ENCODE assay signal across 28 cellular contexts in the genomic region with DNA sequence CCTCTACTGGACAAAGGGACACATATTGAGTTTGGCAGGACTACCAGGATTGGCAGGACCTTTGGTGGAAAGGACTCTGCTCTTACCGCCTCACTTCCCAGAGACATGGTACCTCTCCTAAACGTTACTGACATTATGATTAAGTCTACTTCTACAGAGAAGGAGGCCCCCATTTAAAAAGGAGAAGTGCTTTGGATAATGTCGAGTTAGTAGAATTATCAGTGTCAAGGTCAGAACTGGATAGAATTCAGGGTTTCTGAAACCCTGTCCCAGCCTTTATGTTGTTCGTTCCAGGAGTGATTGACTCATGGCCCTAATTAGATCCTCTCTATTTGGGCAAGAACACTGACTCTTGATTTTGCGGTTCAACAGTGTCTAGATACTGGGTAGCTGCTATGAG. TPM values are rescaled to one million over a fixed set of nuclear protein-coding genes. Genes with fewer than 3 reads are reported as not detected.
"Had no signal": no experiment of that assay in that cellular context is flagged by ENCODE, and none has a peak within 500 bp of the region (broad histone marks: within the 10 kb centered on the region; RNA-seq: fewer than 3 reads in every experiment).

No MANE protein-coding gene starts in this region.

- H3K27ac ChIP-seq: stomach, suprapubic skin, testis, thoracic aorta, thyroid gland, tibial artery, tibial nerve, transverse colon, upper lobe of left lung, upper lobe of right lung, uterus, vagina had no signal

- H3K4me1 ChIP-seq: stomach, suprapubic skin, testis, tibial artery, tibial nerve, transverse colon, upper lobe of right lung, uterus, vagina had no signal

- H3K27me3 ChIP-seq: stomach, suprapubic skin, testis, thyroid gland, tibial artery, tibial nerve, transverse colon, upper lobe of left lung, upper lobe of right lung, uterus, vagina had no signal

- H3K9me3 ChIP-seq: stomach, suprapubic skin, testis, thoracic aorta, thyroid gland, tibial artery, tibial nerve, transverse colon, upper lobe of left lung, upper lobe of right lung, uterus, vagina had no signal

- H3K4me3 ChIP-seq: stomach, suprapubic skin, testis, thoracic aorta, thyroid gland, tibial artery, tibial nerve, transverse colon, upper lobe of left lung, upper lobe of right lung, uterus, vagina had no signal

- ATAC-seq: stimulated activated effector memory CD8-positive, alpha-beta T cell treated with anti-CD3 and anti-CD28 coated beads, Interleukin-12 subunit alpha, Interleukin-12 subunit beta, amount 100 ng/mL, for 72 hours; stimulated activated memory B cell treated with anti-CD40 and anti-IgM and Interleukin-4, amounts not matched to agents 10 μg/mL and 1 μg/mL and 100 μg/mL, for 72 hours; stimulated activated naive B cell treated with anti-CD40 and anti-IgM and Interleukin-4, amounts not matched to agents 10 μg/mL and 1 μg/mL and 100 μg/mL, for 72 hours; stimulated activated naive CD8-positive, alpha-beta T cell treated with anti-CD3 and anti-CD28 coated beads, Interleukin-15, amount 100 ng/mL, for 72 hours; stimulated activated naive CD8-positive, alpha-beta T cell treated with anti-CD3 and anti-CD28 coated beads, Interleukin-15, Interleukin-2, amounts not matched to agents 100 U/mL and 50 U/mL, for 24 hours had no signal

- H3K36me3 ChIP-seq: stomach, suprapubic skin, thoracic aorta, thyroid gland, tibial artery, tibial nerve, transverse colon, upper lobe of left lung, upper lobe of right lung, uterus, vagina had no signal

- DNase-seq: stimulated activated CD4-positive, alpha-beta T cell treated with anti-CD3 and anti-CD28 coated beads, Interleukin-2, amount 100 ng/mL, for 48 hours; stimulated activated CD4-positive, alpha-beta T cell treated with anti-CD3 and anti-CD28 coated beads, Interleukin-4, amount 100 ng/mL, for 1 hour; stimulated activated CD4-positive, alpha-beta T cell treated with anti-CD3 and anti-CD28 coated beads, Interleukin-4, amount 100 ng/mL, for 24 hours; stimulated activated CD4-positive, alpha-beta T cell treated with anti-CD3 and anti-CD28 coated beads, Interleukin-4, amount 100 ng/mL, for 4 hours; stimulated activated CD8-positive, alpha-beta memory T cell treated with anti-CD3 and anti-CD28 coated beads, Interleukin-4, amount 100 ng/mL, for 48 hours; stimulated activated naive B cell treated with anti-CD40 and anti-IgM and Interleukin-4, amounts not matched to agents 10 μg/mL and 1 μg/mL and 100 μg/mL, for 72 hours; stimulated activated naive CD4-positive, alpha-beta T cell; stimulated activated naive CD4-positive, alpha-beta T cell treated with Interleukin-2 at 50 U/mL for 16 hours; stimulated activated naive CD8-positive, alpha-beta T cell treated with anti-CD3 and anti-CD28 coated beads, Interleukin-15, amount 100 ng/mL, for 72 hours; stimulated activated naive CD8-positive, alpha-beta T cell treated with anti-CD3 and anti-CD28 coated beads, Interleukin-15, Interleukin-2, amounts not matched to agents 100 U/mL and 50 U/mL, for 24 hours; stomach; substantia nigra; testis; thyroid gland; tibial artery; transverse colon; trophoblast cell; upper lobe of left lung; upper lobe of right lung; uterus had no signal

RNA-seq across cellular contexts. Expression of a gene that starts 45.8 kb away (rescaled TPM):
- total RNA-seq: subcutaneous adipose tissue, thoracic aorta, upper lobe of right lung, ureter had no signal
